ENCODE assay signal across 8 cellular contexts in genomic region chr20:22312744-22313346, GRCh38.
DNase-seq lines count a peak whose midpoint lies in the region; ATAC-seq and TF ChIP-seq lines count a peak whose summit lies in the region.

No MANE protein-coding gene starts in this region.

- H3K9me3 ChIP-seq in DND-41 (ENCODE audit: insufficient read depth, low read length, severe bottlenecking) (no peaks in the 10 kb centered on the region), ascending aorta (no peaks in the 10 kb centered on the region), left lung (no peaks in the 10 kb centered on the region)

- H3K4me3 ChIP-seq in DND-41 (ENCODE audit: low read depth in 1 of 2, low read length in 2 of 2), result no peak overlapping the region
- no peak overlapping the region for H3K4me3 ChIP-seq in ascending aorta
- no peak overlapping the region for H3K4me3 ChIP-seq in left lung

- H3K4me1 ChIP-seq in DND-41 (ENCODE audit: insufficient read depth, low read length), result peaks cover 23% of the 10 kb centered on the region
- no peaks in the 10 kb centered on the region for H3K4me1 ChIP-seq in ascending aorta
- no peaks in the 10 kb centered on the region for H3K4me1 ChIP-seq in left lung

- DNase-seq in DND-41, result peak; percentile 29
- DNase-seq in ascending aorta (ENCODE audit: low spot score in 2 of 2), result no peak
- DNase-seq in left lung, result no peak
- no peak for DNase-seq in OCI-M2 (lab: John Stamatoyannopoulos, UW; ENCODE audit: unreplicated experiment)
- DNase-seq in mesenteric fat pad (ENCODE audit: low spot score), result no peak
- DNase-seq in NCI-H2227 (lab: John Stamatoyannopoulos, UW; ENCODE audit: unreplicated experiment), result no peak

- H3K9ac ChIP-seq in DND-41 (ENCODE audit: low read depth, low read length), result no peak overlapping the region

- peak; percentile 76 for TF ChIP-seq CTCF in DND-41 (IDR thresholded peaks at IDR 0.05; ENCODE audit: borderline replicate concordance, extremely low read depth, low read length, poor library complexity, severe bottlenecking)
- TF ChIP-seq CTCF in ascending aorta (IDR thresholded peaks at IDR 0.05), result peak in 2 of 3 experiments; percentile 37 to 58
- TF ChIP-seq CTCF in left lung (IDR thresholded peaks at IDR 0.05), result peak; percentile 37 to 57

- TF ChIP-seq EP300 in Ishikawa (IDR thresholded peaks at IDR 0.05; ENCODE audit: borderline replicate concordance), result no peak

- no peaks in the 10 kb centered on the region for H3K27me3 ChIP-seq in DND-41 (ENCODE audit: insufficient read depth, low read length, poor library complexity)
- H3K27me3 ChIP-seq in ascending aorta, result no peaks in the 10 kb centered on the region
- H3K27me3 ChIP-seq in left lung, result peaks cover 0 to 16% of the 10 kb centered on the region in 2 donors

- intact Hi-C loops in ascending aorta (cut with DNase I) (loop anchor here (10.0 kb wide), 1 partner anchor 598 kb away; no protein-coding TSS in a partner anchor), left lung (cut with DNase I) (no loop called here)

- H3K27ac ChIP-seq in DND-41 (ENCODE audit: low read length), result no peak overlapping the region
- H3K27ac ChIP-seq in ascending aorta, result no peak overlapping the region
- no peak overlapping the region for H3K27ac ChIP-seq in left lung

- H3K36me3 ChIP-seq in DND-41 (ENCODE audit: insufficient read depth, low read length) (no peaks in the 10 kb centered on the region), ascending aorta (no peaks in the 10 kb centered on the region), left lung (no peaks in the 10 kb centered on the region)

- no peaks in the 10 kb centered on the region for H4K20me1 ChIP-seq in DND-41 (ENCODE audit: insufficient read depth, low read length)

- TF ChIP-seq RAD21 in Ishikawa (IDR thresholded peaks at IDR 0.05; ENCODE audit: low read depth), result peak; percentile 40

- H2AFZ ChIP-seq in DND-41 (ENCODE audit: low read depth, low read length), result no peak overlapping the region

- ATAC-seq in DND-41 (ENCODE audit: insufficient read depth, low read depth) (no peak), left lung (peak; percentile 64), GM21423 (IDR thresholded peaks at IDR 0.05; ENCODE audit: unreplicated experiment) (no peak)

- no peaks in the 10 kb centered on the region for H3K79me2 ChIP-seq in DND-41 (ENCODE audit: insufficient read depth, low read length)

- no peak overlapping the region for H3K4me2 ChIP-seq in DND-41 (ENCODE audit: insufficient read depth, low read length)

TF ChIP-seq in Ishikawa, 13 proteins besides CTCF, POLR2A, EP300 and RAD21:
- no peak for TF ChIP-seq TCF12 (IDR thresholded peaks at IDR 0.05; ENCODE audit: low read depth)
- no peak for TF ChIP-seq FOXM1 (IDR thresholded peaks at IDR 0.05; ENCODE audit: borderline replicate concordance, low read depth)
- no peak for TF ChIP-seq CREB1 (IDR thresholded peaks at IDR 0.05; ENCODE audit: low read depth)
- no peak for TF ChIP-seq MAX (IDR thresholded peaks at IDR 0.05)
- TF ChIP-seq NFIC (IDR thresholded peaks at IDR 0.05), result no peak
